1 cellular context compared by ENCODE assay signal in the genomic region with DNA sequence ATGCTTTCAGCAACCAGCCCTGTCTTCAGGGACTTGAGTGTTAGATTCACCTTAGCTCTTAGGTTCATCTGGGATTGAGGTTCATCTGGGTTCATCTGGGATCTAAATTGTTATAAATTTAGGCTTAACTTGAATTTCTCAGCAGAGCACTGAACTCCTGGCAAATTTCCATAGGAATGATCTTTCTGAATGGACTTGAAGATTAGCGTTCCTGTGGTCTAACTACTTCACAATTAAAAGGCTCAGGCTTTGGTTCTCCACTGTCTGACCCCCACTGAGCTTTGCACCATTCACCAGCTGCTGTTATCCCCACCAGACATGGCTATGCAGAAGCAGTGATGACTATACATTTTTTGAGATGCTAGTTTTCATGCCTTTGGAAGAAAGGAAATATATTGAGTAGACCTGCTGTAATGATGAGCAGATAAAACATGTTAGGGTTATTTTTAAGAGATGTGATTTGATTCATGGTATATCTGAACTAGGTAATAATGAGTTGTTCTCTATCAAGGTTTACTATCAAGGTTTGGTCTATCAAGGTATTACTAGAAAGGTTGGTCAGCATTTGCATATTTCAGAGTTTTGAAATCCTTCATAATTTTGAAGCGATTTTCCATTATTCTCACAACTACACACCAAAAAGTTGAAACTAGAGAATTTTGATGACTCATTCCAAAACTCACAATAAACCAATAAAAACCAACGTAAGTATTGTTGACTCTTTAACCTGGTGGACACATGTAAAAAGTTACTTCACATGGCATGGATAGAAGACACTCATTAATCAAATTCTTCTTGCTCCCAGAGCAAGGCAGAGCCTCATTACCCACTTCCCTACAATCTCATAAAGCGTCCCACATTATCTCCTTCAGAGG.
TF ChIP-seq lines count a peak whose summit lies in the region.

No MANE protein-coding gene starts in this region.

TF ChIP-seq in HEK293, 187 proteins besides CTCF, POLR2A, EP300 and RAD21 (continued from another document):
- TF ChIP-seq, protein P1, sequence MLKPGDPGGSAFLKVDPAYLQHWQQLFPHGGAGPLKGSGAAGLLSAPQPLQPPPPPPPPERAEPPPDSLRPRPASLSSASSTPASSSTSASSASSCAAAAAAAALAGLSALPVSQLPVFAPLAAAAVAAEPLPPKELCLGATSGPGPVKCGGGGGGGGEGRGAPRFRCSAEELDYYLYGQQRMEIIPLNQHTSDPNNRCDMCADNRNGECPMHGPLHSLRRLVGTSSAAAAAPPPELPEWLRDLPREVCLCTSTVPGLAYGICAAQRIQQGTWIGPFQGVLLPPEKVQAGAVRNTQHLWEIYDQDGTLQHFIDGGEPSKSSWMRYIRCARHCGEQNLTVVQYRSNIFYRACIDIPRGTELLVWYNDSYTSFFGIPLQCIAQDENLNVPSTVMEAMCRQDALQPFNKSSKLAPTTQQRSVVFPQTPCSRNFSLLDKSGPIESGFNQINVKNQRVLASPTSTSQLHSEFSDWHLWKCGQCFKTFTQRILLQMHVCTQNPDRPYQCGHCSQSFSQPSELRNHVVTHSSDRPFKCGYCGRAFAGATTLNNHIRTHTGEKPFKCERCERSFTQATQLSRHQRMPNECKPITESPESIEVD (tag by site-specific recombination; IDR thresholded peaks at IDR 0.05) = 0 out of 2 replicates have a peak, but pooled peaks have one; percentile 24
